Comparison of ENCODE assay signal across 1 cellular context in genomic region chr10:114537791-114538543, GRCh38.
TF ChIP-seq lines count a peak whose summit lies in the region.

No MANE protein-coding gene starts in this region.

TF ChIP-seq in GM12878, 131 proteins besides CTCF, POLR2A, EP300 and RAD21 (continued from another document):
- TF ChIP-seq CEBPZ (IDR thresholded peaks at IDR 0.05; ENCODE audit: low read depth, low read length) (no peak), BMI1 (IDR thresholded peaks at IDR 0.05; ENCODE audit: borderline replicate concordance) (no peak), MYC (IDR thresholded peaks at IDR 0.05; ENCODE audit: insufficient read depth, insufficient read length, insufficient replicate concordance, low read length, severe bottlenecking) (no peak), NFXL1 (IDR thresholded peaks at IDR 0.05; ENCODE audit: borderline replicate concordance) (no peak), CREM (IDR thresholded peaks at IDR 0.05; ENCODE audit: low read depth) (no peak), ZBTB11 (CRISPR knock-in tag; IDR thresholded peaks at IDR 0.05) (no peak), SIX5 (IDR thresholded peaks at IDR 0.05; ENCODE audit: low read depth, low read length, severe bottlenecking) (no peak), POLR2AphosphoS5 (IDR thresholded peaks at IDR 0.05; ENCODE audit: low read length) (no peak), IRF5 (IDR thresholded peaks at IDR 0.05; ENCODE audit: borderline replicate concordance) (no peak), NR2C1 (IDR thresholded peaks at IDR 0.05) (no peak), SMAD5 (IDR thresholded peaks at IDR 0.05; ENCODE audit: low read depth) (no peak)
TF ChIP-seq in GM12878: peak in this region for 0.
